ENCODE assay signal across 15 cellular contexts in the genomic region with DNA sequence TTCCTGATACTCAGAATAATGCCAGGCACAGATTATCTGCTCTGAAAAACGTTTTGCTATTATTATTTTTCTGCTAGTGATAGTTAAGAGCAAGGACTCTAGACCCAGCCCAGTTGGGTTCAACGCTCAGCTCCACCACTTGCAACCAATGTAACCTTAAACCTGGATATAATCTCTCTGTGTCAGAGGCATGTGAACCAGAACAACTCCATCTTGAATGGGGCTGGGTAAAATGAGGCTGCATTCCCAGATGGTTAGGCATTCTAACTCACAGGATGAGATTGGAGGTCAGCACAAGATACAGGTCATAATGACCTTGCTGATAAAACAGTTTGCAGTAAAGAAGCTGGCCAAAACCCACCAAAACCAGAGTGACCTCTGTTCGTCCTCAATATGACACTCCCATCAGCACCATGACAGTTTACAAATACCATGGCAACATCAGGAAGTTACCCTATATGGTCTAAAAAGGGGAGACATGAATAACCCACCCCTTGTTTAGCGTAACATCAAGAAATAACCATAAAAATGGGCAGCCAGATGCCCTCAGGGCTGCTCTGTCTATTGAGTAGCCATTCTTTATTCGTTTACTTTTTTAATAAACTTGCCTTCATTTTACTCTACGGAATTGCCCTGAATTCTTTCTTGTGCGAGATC. TPM values are rescaled to one million over a fixed set of nuclear protein-coding genes. Genes with fewer than 3 reads are reported as not detected.
DNase-seq lines count a peak whose midpoint lies in the region; ATAC-seq and TF ChIP-seq lines count a peak whose summit lies in the region.
"Had no signal": no experiment of that assay in that cellular context is flagged by ENCODE, and none has a peak within 500 bp of the region (broad histone marks: within the 10 kb centered on the region; RNA-seq: fewer than 3 reads in every experiment).

No MANE protein-coding gene starts in this region.

- H3K4me3 ChIP-seq in lower lobe of right lung (no peak overlapping the region), transverse colon (no peak overlapping the region), right cardiac atrium (ENCODE audit: low read length) (no peak overlapping the region)
- H3K4me3 ChIP-seq: hepatocyte, skin epidermis, thoracic aorta had no signal

- no peak for TF ChIP-seq POLR2A in transverse colon (IDR thresholded peaks at IDR 0.05)

- H3K9me3 ChIP-seq in lower lobe of right lung (no peaks in the 10 kb centered on the region), transverse colon (no peaks in the 10 kb centered on the region), right cardiac atrium (ENCODE audit: control insufficient read depth, low read length) (no peaks in the 10 kb centered on the region)
- H3K9me3 ChIP-seq: thoracic aorta had no signal

- TF ChIP-seq EP300 in transverse colon (IDR thresholded peaks at IDR 0.05; ENCODE audit: low read depth): no peak

- ATAC-seq in lower lobe of right lung (no peak), right cardiac atrium (no peak), WTC11 (no peak)

- H3K36me3 ChIP-seq in lower lobe of right lung: no peaks in the 10 kb centered on the region
- no peaks in the 10 kb centered on the region for H3K36me3 ChIP-seq in transverse colon
- H3K36me3 ChIP-seq: thoracic aorta had no signal

- peaks cover 7% of the 10 kb centered on the region for H3K9me3 Mint-ChIP-seq in activated naive CD4-positive, alpha-beta T cell treated with anti-CD3 and anti-CD28 coated beads for 36 hours
- H3K9me3 Mint-ChIP-seq in activated CD4-positive, alpha-beta memory T cell treated with anti-CD3 and anti-CD28 coated beads for 36 hours: peaks cover 16% of the 10 kb centered on the region
- H3K9me3 Mint-ChIP-seq in WTC11: peaks cover 27% of the 10 kb centered on the region

- TF ChIP-seq CTCF in lower lobe of right lung (IDR thresholded peaks at IDR 0.05) (no peak), transverse colon (IDR thresholded peaks at IDR 0.05) (no peak), WTC11 (IDR thresholded peaks at IDR 0.05) (no peak)

- H3K36me3 Mint-ChIP-seq in activated naive CD4-positive, alpha-beta T cell treated with anti-CD3 and anti-CD28 coated beads for 36 hours (ENCODE audit: low read depth): no peaks in the 10 kb centered on the region
- peaks cover 2% of the 10 kb centered on the region for H3K36me3 Mint-ChIP-seq in activated CD4-positive, alpha-beta memory T cell treated with anti-CD3 and anti-CD28 coated beads for 36 hours
- peaks cover 12% of the 10 kb centered on the region for H3K36me3 Mint-ChIP-seq in WTC11

- peaks cover 57% of the 10 kb centered on the region for H3K4me1 Mint-ChIP-seq in activated naive CD4-positive, alpha-beta T cell treated with anti-CD3 and anti-CD28 coated beads for 36 hours (ENCODE audit: low read depth)
- H3K4me1 Mint-ChIP-seq in activated CD4-positive, alpha-beta memory T cell treated with anti-CD3 and anti-CD28 coated beads for 36 hours (ENCODE audit: low read depth): peaks cover 63% of the 10 kb centered on the region
- peaks cover 14% of the 10 kb centered on the region for H3K4me1 Mint-ChIP-seq in WTC11
- H3K4me1 Mint-ChIP-seq: nephron had no signal

- CTCF ChIA-PET in activated naive CD4-positive, alpha-beta T cell treated with anti-CD3 and anti-CD28 coated beads for 36 hours (lab: Charles Lee): interaction anchor here (0.8 to 1.6 kb wide), 3 partner anchors 73 to 149 kb away, joined by 3 to 5 read pairs (median 4); partner anchors contain the start of gene LGI4
- CTCF ChIA-PET in activated CD4-positive, alpha-beta memory T cell treated with anti-CD3 and anti-CD28 coated beads for 36 hours (lab: Charles Lee): interaction anchor here (1.0 to 1.9 kb wide), 2 partner anchors 30 to 148 kb away, joined by 4 to 5 read pairs; no protein-coding TSS in a partner anchor
- CTCF ChIA-PET in WTC11 (lab: Charles Lee): no interaction called here

- H3K27ac ChIP-seq in lower lobe of right lung: peak overlapping the region; percentile 80
- peak overlapping the region in 3 of 4 donors; percentile 71 to 81 (median 76) for H3K27ac ChIP-seq in transverse colon
- no peak overlapping the region for H3K27ac ChIP-seq in right cardiac atrium (ENCODE audit: low read length)
- H3K27ac ChIP-seq: hepatocyte had no signal

- in situ Hi-C loops in transverse colon (cut with MboI; ENCODE audit: low pct_ligation_motif_present in 1 of 4, low pct_unique_long_range_greater_than_20kb in 1 of 4, low sequenced_read_pairs in 3 of 4): no loop called here

- intact Hi-C loops in activated naive CD4-positive, alpha-beta T cell treated with anti-CD3 and anti-CD28 coated beads for 36 hours (cut with micrococcal nuclease): loop anchor here (1.0 to 10.0 kb wide), 9 partner anchors 9 to 497 kb away; partner anchors contain the start of genes FFAR1 and LSR
- intact Hi-C loops in activated CD4-positive, alpha-beta memory T cell treated with anti-CD3 and anti-CD28 coated beads for 36 hours (cut with micrococcal nuclease): loop anchor here (1.0 to 10.0 kb wide), 6 partner anchors 10 to 497 kb away; partner anchors contain the start of gene USF2
- intact Hi-C loops in lower lobe of right lung (cut with DNase I): no loop called here
- intact Hi-C loops in transverse colon (cut with DNase I; ENCODE audit: low total_unique reads): no loop called here
- intact Hi-C loops in posterior cingulate gyrus (cut with DNase I): no loop called here
- intact Hi-C loops in right cardiac atrium (cut with DNase I): no loop called here

- H3K27me3 ChIP-seq in lower lobe of right lung (ENCODE audit: low read depth) (no peaks in the 10 kb centered on the region), transverse colon (no peaks in the 10 kb centered on the region), right cardiac atrium (ENCODE audit: control insufficient read depth, insufficient read depth) (no peaks in the 10 kb centered on the region)
- H3K27me3 ChIP-seq: hepatocyte had no signal

- H3K27ac Mint-ChIP-seq in activated naive CD4-positive, alpha-beta T cell treated with anti-CD3 and anti-CD28 coated beads for 36 hours: peak overlapping the region; percentile 97
- peak overlapping the region; percentile 92 for H3K27ac Mint-ChIP-seq in activated CD4-positive, alpha-beta memory T cell treated with anti-CD3 and anti-CD28 coated beads for 36 hours
- no peak overlapping the region for H3K27ac Mint-ChIP-seq in WTC11
- H3K27ac Mint-ChIP-seq: nephron had no signal

- DNase-seq in activated naive CD4-positive, alpha-beta T cell treated with anti-CD3 and anti-CD28 coated beads for 36 hours: no peak
- no peak for DNase-seq in activated naive CD4-positive, alpha-beta T cell (lab: John Stamatoyannopoulos, UW)
- DNase-seq in activated CD4-positive, alpha-beta memory T cell treated with anti-CD3 and anti-CD28 coated beads for 36 hours: peak; percentile 7
- no peak for DNase-seq in lower lobe of right lung
- DNase-seq in transverse colon: no peak
- DNase-seq in posterior cingulate gyrus: no peak
- no peak for DNase-seq in right cardiac atrium
- no peak for DNase-seq in WTC11 (ENCODE audit: low spot score)
- DNase-seq: activated CD4-positive, alpha-beta T cell treated with anti-CD3 and anti-CD28 coated beads for 1 hour had no signal

- H3K4me3 Mint-ChIP-seq in activated naive CD4-positive, alpha-beta T cell treated with anti-CD3 and anti-CD28 coated beads for 36 hours: no peak overlapping the region
- no peak overlapping the region for H3K4me3 Mint-ChIP-seq in activated CD4-positive, alpha-beta memory T cell treated with anti-CD3 and anti-CD28 coated beads for 36 hours
- no peak overlapping the region for H3K4me3 Mint-ChIP-seq in WTC11
- H3K4me3 Mint-ChIP-seq: nephron had no signal

- WGBS in transverse colon (ENCODE audit: low coverage in 1 of 2), 2 donors: 61 to 75% methylated on average over 4 to 7 of the region's 7 CpGs
- 71% methylated on average over 7 of the region's 7 CpGs for WGBS in right cardiac atrium

- POLR2A ChIA-PET in activated CD4-positive, alpha-beta memory T cell treated with anti-CD3 and anti-CD28 coated beads for 36 hours (lab: Charles Lee): interaction anchor here (1.2 to 1.3 kb wide), 2 partner anchors 25 to 60 kb away, joined by 5 to 6 read pairs; partner anchors contain the start of gene FXYD5
- POLR2A ChIA-PET in WTC11 (lab: Charles Lee): no interaction called here

- H3K4me1 ChIP-seq in lower lobe of right lung (peaks cover 51% of the 10 kb centered on the region), transverse colon (peaks cover 8 to 34% (median 12%) of the 10 kb centered on the region in 4 donors), right cardiac atrium (ENCODE audit: control insufficient read depth, insufficient read depth, low read length) (peaks cover 12% of the 10 kb centered on the region)

- H3K27me3 Mint-ChIP-seq in activated naive CD4-positive, alpha-beta T cell treated with anti-CD3 and anti-CD28 coated beads for 36 hours (ENCODE audit: low read depth): no peaks in the 10 kb centered on the region
- H3K27me3 Mint-ChIP-seq in activated CD4-positive, alpha-beta memory T cell treated with anti-CD3 and anti-CD28 coated beads for 36 hours: no peaks in the 10 kb centered on the region
- peaks cover 5% of the 10 kb centered on the region; the same call in 1 of the 2 replicates for H3K27me3 Mint-ChIP-seq in WTC11 (ENCODE audit: low read depth)

TF ChIP-seq in WTC11, 78 proteins besides CTCF, POLR2A, EP300 and RAD21 (continues in another document):
- TF ChIP-seq SMAD4 (CRISPR knock-in tag; IDR thresholded peaks at IDR 0.05) (no peak), NR3C1 (CRISPR knock-in tag; conservative IDR thresholded peaks at IDR 0.05; ENCODE audit: low read depth) (no peak), FOXP1 (CRISPR knock-in tag; IDR thresholded peaks at IDR 0.05; ENCODE audit: borderline replicate concordance) (no peak)

RNA-seq across cellular contexts. Expression of gene FAM187B, which starts 13.6 kb away (rescaled TPM):
- total RNA-seq in activated naive CD4-positive, alpha-beta T cell treated with anti-CD3 and anti-CD28 coated beads for 36 hours: not detected
- total RNA-seq in activated CD4-positive, alpha-beta memory T cell treated with anti-CD3 and anti-CD28 coated beads for 36 hours: under 1 TPM in 1 of 2 experiments, not detected in 1; 0.19 TPM
- total RNA-seq in lower lobe of right lung (0.41 TPM), transverse colon (not detected), right cardiac atrium (not detected), WTC11 (2021) (0.16 to 0.20 TPM in 2 of 3 replicates, not detected in the other)
- not detected for polyA plus RNA-seq in right cardiac atrium
- total RNA-seq: chondrocyte, hepatocyte, HT-29, thoracic aorta had no signal
- polyA plus RNA-seq: hepatocyte had no signal

RNA-seq across cellular contexts. Expression of gene LSR, which starts 33.9 kb away (rescaled TPM):
- total RNA-seq in activated naive CD4-positive, alpha-beta T cell treated with anti-CD3 and anti-CD28 coated beads for 36 hours: 10 to 100 TPM in 1 of 2 experiments, 1 to 10 TPM in 1; 8.2 to 11.2 TPM
- total RNA-seq in activated CD4-positive, alpha-beta memory T cell treated with anti-CD3 and anti-CD28 coated beads for 36 hours: 10 to 100 TPM; 25.4 to 28.7 TPM
- total RNA-seq in lower lobe of right lung (74.1 TPM), transverse colon (100 to 1,000 TPM; 124 to 484 (median 330) TPM), right cardiac atrium (1 to 10 TPM; 4.6 to 8.9 (median 4.8) TPM), WTC11 (2021) (126 to 132 TPM (median 130 TPM) in 3 replicates)
- polyA plus RNA-seq in right cardiac atrium: 5.0 TPM

RNA-seq across cellular contexts. Expression of gene USF2, which starts 53.9 kb away (rescaled TPM):
- total RNA-seq in activated naive CD4-positive, alpha-beta T cell treated with anti-CD3 and anti-CD28 coated beads for 36 hours: 100 to 1,000 TPM; 136 to 144 TPM
- total RNA-seq in activated CD4-positive, alpha-beta memory T cell treated with anti-CD3 and anti-CD28 coated beads for 36 hours: 100 to 1,000 TPM; 117 to 121 TPM
- total RNA-seq in lower lobe of right lung: 171 TPM
- total RNA-seq in transverse colon: 100 to 1,000 TPM in 3 of 4 donors, 10 to 100 TPM in 1; 95.9 to 207 (median 140) TPM
- total RNA-seq in right cardiac atrium: 100 to 1,000 TPM; 182 to 270 (median 239) TPM
- polyA plus RNA-seq in right cardiac atrium: 332 TPM
- 109 to 127 TPM (median 120 TPM) in 3 replicates for total RNA-seq in WTC11 (2021)

Comparison
In these comparisons a context has a peak if more than half of its experiments do, and no peak if none do; other contexts are left out.
1. intact Hi-C loops: an anchor here in activated naive CD4-positive, alpha-beta T cell treated with anti-CD3 and anti-CD28 coated beads for 36 hours (1.0 to 10.0 kb wide) and activated CD4-positive, alpha-beta memory T cell treated with anti-CD3 and anti-CD28 coated beads for 36 hours (1.0 to 10.0 kb wide); none called in lower lobe of right lung, transverse colon, posterior cingulate gyrus and right cardiac atrium.